In genomic region chr4:158811704-158812103, GRCh38 we compare ENCODE assay signal across 1 cellular context.
TF ChIP-seq lines count a peak whose summit lies in the region.

No MANE protein-coding gene starts in this region.

TF ChIP-seq in HepG2, 621 proteins besides CTCF, POLR2A, EP300 and RAD21 (continued from another document):
- TF ChIP-seq DZIP1 (CRISPR knock-in tag; IDR thresholded peaks at IDR 0.05) (no peak), ZFP41 (CRISPR knock-in tag; IDR thresholded peaks at IDR 0.05; ENCODE audit: borderline replicate concordance) (no peak)
